ENCODE assay signal across 8 cellular contexts in the genomic region with DNA sequence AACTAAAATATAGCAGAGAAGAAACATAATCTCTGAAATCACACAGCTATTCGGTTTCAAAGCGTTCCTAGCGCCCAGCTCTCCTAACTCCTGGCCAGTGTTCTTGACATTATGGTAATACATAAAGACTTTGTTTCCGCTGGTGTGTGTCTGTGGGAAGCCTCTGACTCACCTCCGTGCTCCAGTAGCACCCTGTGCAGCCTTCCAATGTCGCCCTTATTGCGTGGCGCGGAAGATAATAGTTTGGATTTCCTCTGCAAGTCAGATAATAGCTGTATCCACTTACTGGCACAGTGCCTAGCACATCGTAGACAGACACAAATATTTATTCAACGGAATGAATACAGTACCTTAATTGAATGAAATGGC. TPM values are rescaled to one million over a fixed set of nuclear protein-coding genes. Genes with fewer than 3 reads are reported as not detected.
A peak's percentile ranks its signal among the peaks of the same experiment; 100 is the strongest.
DNase-seq lines count a peak whose midpoint lies in the region; ATAC-seq and TF ChIP-seq lines count a peak whose summit lies in the region.

No MANE protein-coding gene starts in this region.

- peak overlapping the region; percentile 82 for H3K4ac ChIP-seq in mesendoderm (ENCODE audit: low read depth, low read length)

- no peak overlapping the region for H3K23ac ChIP-seq in mesendoderm (ENCODE audit: low read length)

- H2AK5ac ChIP-seq in mesendoderm (ENCODE audit: low read length), result peak overlapping the region; percentile 91

- H2BK5ac ChIP-seq in mesendoderm (ENCODE audit: low read length), result no peak overlapping the region

- no CpG with 5 or more reads among the region's 11 CpGs for WGBS in mesendoderm (ENCODE audit: extremely low coverage, insufficient coverage, low lambda C conversion rate)

- H2BK120ac ChIP-seq in mesendoderm (ENCODE audit: low read depth, low read length), result no peak overlapping the region

- H3K27ac ChIP-seq in mesendoderm (ENCODE audit: low read depth, low read length) (no peak overlapping the region), tibial artery (peak overlapping the region; percentile 89 to 94)

- intact Hi-C loops in tibial artery (cut with DNase I; ENCODE audit: low total_unique reads), result no loop called here

- peak overlapping the region; percentile 96 for H3K4me3 ChIP-seq in mesendoderm (ENCODE audit: low read length)
- H3K4me3 ChIP-seq in tibial artery, result peak overlapping the region; percentile 66 to 79

- H3K4me1 ChIP-seq in mesendoderm (ENCODE audit: control insufficient read depth, low read depth, low read length), result peaks cover 3% of the 10 kb centered on the region
- peaks cover 0 to 20% (median 5%) of the 10 kb centered on the region in 4 donors for H3K4me1 ChIP-seq in tibial artery

- no peak overlapping the region for H2BK15ac ChIP-seq in mesendoderm (replicated peaks; ENCODE audit: low read depth)

- peak; percentile 14 for DNase-seq in GM04504 (ENCODE audit: low read depth)
- DNase-seq in dermis blood vessel endothelial cell, result peak; percentile 86
- no peak for DNase-seq in mesendoderm
- DNase-seq in tibial artery, result no peak
- no peak for DNase-seq in pons (ENCODE audit: low spot score)

- H3K36me3 ChIP-seq in mesendoderm (ENCODE audit: control insufficient read depth, insufficient read depth, low read length) (peaks cover 6% of the 10 kb centered on the region), tibial artery (peaks cover 34 to 36% (median 36%) of the 10 kb centered on the region in 3 donors)

- peaks cover 4% of the 10 kb centered on the region for H3K79me1 ChIP-seq in mesendoderm (ENCODE audit: low read length)

- no peaks in the 10 kb centered on the region for H3K27me3 ChIP-seq in mesendoderm (ENCODE audit: insufficient read depth, low read length, poor library complexity)
- peaks cover 0 to 3% of the 10 kb centered on the region in 2 donors for H3K27me3 ChIP-seq in tibial artery

- H4K8ac ChIP-seq in mesendoderm (ENCODE audit: low read depth, low read length), result no peak overlapping the region

- H3K56ac ChIP-seq in mesendoderm (ENCODE audit: low read length), result peak overlapping the region; percentile 89

- ATAC-seq in HG03565 (IDR thresholded peaks at IDR 0.05; ENCODE audit: unreplicated experiment), result peak; percentile 5
- peak; percentile 36 for ATAC-seq in SK-N-SH treated with all-trans-retinoic acid at 6 μM for 48 hours
- no peak for ATAC-seq in HG03095 (IDR thresholded peaks at IDR 0.05; ENCODE audit: unreplicated experiment)

- peak overlapping the region; percentile 93 for H3K9ac ChIP-seq in mesendoderm (ENCODE audit: low read length)

- no peak for TF ChIP-seq CTCF in tibial artery (IDR thresholded peaks at IDR 0.05)

- no peak overlapping the region for H3K18ac ChIP-seq in mesendoderm (ENCODE audit: low read length)

- H3K4me2 ChIP-seq in mesendoderm (ENCODE audit: low read length), result peak overlapping the region; percentile 96

- no peak overlapping the region for H4K5ac ChIP-seq in mesendoderm (ENCODE audit: low read length)

- H3K9me3 ChIP-seq in tibial artery, result no peaks in the 10 kb centered on the region

- peaks cover 6% of the 10 kb centered on the region for H3K79me2 ChIP-seq in mesendoderm (ENCODE audit: control insufficient read depth, insufficient read depth, low read length)

TF ChIP-seq in SK-N-SH treated with all-trans-retinoic acid at 6 μM for 48 hours, 23 proteins besides CTCF, POLR2A, EP300 and RAD21:
- no peak for TF ChIP-seq ZNF70 (CRISPR knock-in tag; IDR thresholded peaks at IDR 0.05)
- TF ChIP-seq ARNTL (CRISPR knock-in tag; IDR thresholded peaks at IDR 0.05; ENCODE audit: borderline replicate concordance, low read depth), result no peak
TF ChIP-seq in SK-N-SH treated with all-trans-retinoic acid at 6 μM for 48 hours: peak in this region for 0.

RNA-seq across cellular contexts. Expression of gene BMS1, which starts 0.6 kb away (rescaled TPM):
- total RNA-seq in dermis blood vessel endothelial cell, result 24.2 and 35.3 TPM in 2 replicates
- 32.4 TPM for polyA plus RNA-seq in mesendoderm (2013, experiment 1 of 2)
- 32.6 TPM for polyA plus RNA-seq in mesendoderm (2013, experiment 2 of 2)

Comparison
In these comparisons a context has a peak if more than half of its experiments do, and no peak if none do; other contexts are left out.
1. DNase-seq: peak in GM04504 (single experiment) and dermis blood vessel endothelial cell (single experiment); none in mesendoderm (single experiment), tibial artery (0 of 2) and pons (single experiment).